In genomic region chr22:44735518-44736428, GRCh38 we compare ENCODE assay signal across 8 cellular contexts. TPM values are rescaled to one million over a fixed set of nuclear protein-coding genes. Genes with fewer than 3 reads are reported as not detected.
DNase-seq lines count a peak whose midpoint lies in the region; ATAC-seq and FAIRE-seq lines count a peak whose summit lies in the region.

No MANE protein-coding gene starts in this region.

- H3K4me1 Mint-ChIP-seq in activated naive CD8-positive, alpha-beta T cell treated with anti-CD3 and anti-CD28 coated beads for 36 hours, result no peaks in the 10 kb centered on the region

- FAIRE-seq in HTR-8/SVneo (lab: Jason Lieb, UNC), result peak; percentile 16

- intact Hi-C loops in cardiac septum (cut with DNase I), result loop anchor here (1.0 kb wide), 1 partner anchor 38 kb away; no protein-coding TSS in a partner anchor

- H3K27ac Mint-ChIP-seq in activated naive CD8-positive, alpha-beta T cell treated with anti-CD3 and anti-CD28 coated beads for 36 hours, result peak overlapping the region; percentile 42

- peaks cover 5% of the 10 kb centered on the region for H3K36me3 Mint-ChIP-seq in activated naive CD8-positive, alpha-beta T cell treated with anti-CD3 and anti-CD28 coated beads for 36 hours

- DNase-seq in COLO668 (lab: John Stamatoyannopoulos, UW; ENCODE audit: unreplicated experiment) (peak; percentile 73), HTR-8/SVneo (ENCODE audit: insufficient read length, low spot score) (peak; percentile 68), SW480 (ENCODE audit: low spot score) (peak; percentile 36), cardiac septum (ENCODE audit: low spot score) (peak; percentile 88), retina (peak; percentile 91)
- DNase-seq in activated naive CD8-positive, alpha-beta T cell treated with anti-CD3 and anti-CD28 coated beads for 36 hours, result peak; percentile 77

- no peak overlapping the region for H3K4me3 Mint-ChIP-seq in activated naive CD8-positive, alpha-beta T cell treated with anti-CD3 and anti-CD28 coated beads for 36 hours

- no peaks in the 10 kb centered on the region for H3K9me3 Mint-ChIP-seq in activated naive CD8-positive, alpha-beta T cell treated with anti-CD3 and anti-CD28 coated beads for 36 hours

- ATAC-seq in GM21529 (IDR thresholded peaks at IDR 0.05; ENCODE audit: unreplicated experiment), result no peak
- ATAC-seq in GM21576 (IDR thresholded peaks at IDR 0.05; ENCODE audit: unreplicated experiment), result no peak

- no peaks in the 10 kb centered on the region for H3K27me3 Mint-ChIP-seq in activated naive CD8-positive, alpha-beta T cell treated with anti-CD3 and anti-CD28 coated beads for 36 hours

RNA-seq across cellular contexts. Expression of gene ARHGAP8, which starts 16.6 kb away (rescaled TPM):
- total RNA-seq in activated naive CD8-positive, alpha-beta T cell treated with anti-CD3 and anti-CD28 coated beads for 36 hours, result 1 to 10 TPM; 3.2 TPM
- total RNA-seq in cardiac septum, result 0.19 TPM

RNA-seq across cellular contexts. Expression of gene PRR5, which starts 33.8 kb away (rescaled TPM):
- total RNA-seq in activated naive CD8-positive, alpha-beta T cell treated with anti-CD3 and anti-CD28 coated beads for 36 hours, result 10 to 100 TPM; 22.3 to 24.6 TPM
- 3.2 TPM for total RNA-seq in cardiac septum

Comparison
In these comparisons a context has a peak if more than half of its experiments do, and no peak if none do; other contexts are left out.
1. DNase-seq: peak in every context shown above with its lines; median percentile 91 in retina; 88 in cardiac septum; 77 in activated naive CD8-positive, alpha-beta T cell treated with anti-CD3 and anti-CD28 coated beads for 36 hours; 73 in COLO668; 68 in HTR-8/SVneo; 36 in SW480.